ENCODE assay signal across 19 cellular contexts in the genomic region with DNA sequence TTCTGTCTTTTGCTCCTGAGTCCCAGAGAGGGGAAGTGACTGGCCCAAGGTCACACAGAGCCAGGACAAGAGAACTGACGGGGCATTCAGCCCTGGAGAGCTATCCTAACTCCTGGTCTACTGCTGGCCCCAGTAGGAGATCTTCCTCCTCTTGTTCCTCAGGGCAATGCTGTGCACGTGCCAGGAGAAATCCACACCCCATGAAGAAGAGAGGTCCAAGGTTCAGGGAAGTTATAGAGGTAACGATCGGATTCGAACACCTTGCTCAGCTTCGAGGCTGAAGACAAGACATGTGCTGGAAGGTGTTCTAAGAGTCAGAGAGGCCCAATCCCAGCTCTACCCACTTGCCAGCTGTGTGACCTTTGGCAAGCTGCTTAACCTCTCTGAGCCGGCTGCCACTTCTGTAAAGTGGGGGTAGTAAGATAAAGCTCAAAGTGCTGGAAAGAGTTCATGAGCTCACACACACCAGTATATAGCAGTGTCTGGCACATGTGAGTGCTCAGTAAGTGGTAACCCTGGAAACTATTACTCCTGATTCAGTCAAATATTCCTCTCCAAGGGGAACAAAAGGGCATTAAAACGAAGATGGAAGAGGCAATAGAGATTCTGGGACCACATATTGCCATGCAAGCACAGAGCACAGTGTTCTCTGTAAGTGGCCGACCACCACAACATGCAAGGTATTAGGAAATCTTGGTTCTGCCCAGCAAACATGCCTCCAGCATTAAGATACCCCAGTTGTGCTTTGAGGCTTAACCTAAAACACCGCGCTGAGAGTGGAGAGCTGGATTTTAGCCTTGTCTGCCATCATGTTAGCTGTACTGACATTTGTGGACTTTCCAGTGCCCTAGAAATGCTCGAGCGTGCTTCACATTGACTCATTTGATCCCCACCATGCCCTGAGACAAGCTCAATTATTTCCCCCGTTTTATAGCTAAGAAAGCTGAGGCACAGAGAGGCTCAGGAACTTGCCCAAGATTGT. TPM values are rescaled to one million over a fixed set of nuclear protein-coding genes. Genes with fewer than 3 reads are reported as not detected.
DNase-seq lines count a peak whose midpoint lies in the region; ATAC-seq, FAIRE-seq and TF ChIP-seq lines count a peak whose summit lies in the region.
"Had no signal": no experiment of that assay in that cellular context is flagged by ENCODE, and none has a peak within 500 bp of the region (broad histone marks: within the 10 kb centered on the region; RNA-seq: fewer than 3 reads in every experiment).

No MANE protein-coding gene starts in this region.

- H2AK5ac ChIP-seq in mesenchymal stem cell (ENCODE audit: low read length, severe bottlenecking), result no peak overlapping the region

- H2AFZ ChIP-seq in mesenchymal stem cell (ENCODE audit: low read depth, low read length), result no peak overlapping the region

- peaks cover 21 to 49% of the 10 kb centered on the region in 2 experiments for H3K36me3 ChIP-seq in mesenchymal stem cell (ENCODE audit: control insufficient read depth in 1 of 2, insufficient read depth in 2 of 2, low read depth in 1 of 2, low read length in 2 of 2)
- peaks cover 0 to 16% (median 11%) of the 10 kb centered on the region in 4 donors for H3K36me3 ChIP-seq in stomach
- peaks cover 0 to 16% (median 0%) of the 10 kb centered on the region in 3 donors for H3K36me3 ChIP-seq in tibial nerve

- H3K4me3 Mint-ChIP-seq in activated naive CD4-positive, alpha-beta T cell treated with anti-CD3 and anti-CD28 coated beads, Interleukin-2, amount 10 ng/mL, durations not matched to agents 7 days and 5 days, result no peak overlapping the region
- no peak overlapping the region for H3K4me3 Mint-ChIP-seq in activated T-helper 17 cell treated with anti-CD3 and anti-CD28 coated beads, Interleukin-2, amount 50 U/mL, for 72 hours
- H3K4me3 Mint-ChIP-seq: CD8-positive, alpha-beta memory T cell; central memory CD8-positive, alpha-beta T cell; GM23338 had no signal

- no peak for FAIRE-seq in RCC 7860 (lab: Jason Lieb, UNC)

- no peak overlapping the region for H2BK120ac ChIP-seq in mesenchymal stem cell (ENCODE audit: low read depth, low read length)

- H3K36me3 Mint-ChIP-seq in activated naive CD4-positive, alpha-beta T cell treated with anti-CD3 and anti-CD28 coated beads, Interleukin-2, amount 10 ng/mL, durations not matched to agents 7 days and 5 days, result peaks cover 6% of the 10 kb centered on the region
- peaks cover 11% of the 10 kb centered on the region for H3K36me3 Mint-ChIP-seq in activated T-helper 17 cell treated with anti-CD3 and anti-CD28 coated beads, Interleukin-2, amount 50 U/mL, for 72 hours (ENCODE audit: low read depth)

- peaks cover 20% of the 10 kb centered on the region for H3K27me3 Mint-ChIP-seq in activated naive CD4-positive, alpha-beta T cell treated with anti-CD3 and anti-CD28 coated beads, Interleukin-2, amount 10 ng/mL, durations not matched to agents 7 days and 5 days
- no peaks in the 10 kb centered on the region for H3K27me3 Mint-ChIP-seq in activated T-helper 17 cell treated with anti-CD3 and anti-CD28 coated beads, Interleukin-2, amount 50 U/mL, for 72 hours
- H3K27me3 Mint-ChIP-seq: CD8-positive, alpha-beta memory T cell; central memory CD8-positive, alpha-beta T cell had no signal

- TF ChIP-seq EP300 in stomach (IDR thresholded peaks at IDR 0.05), result no peak
- TF ChIP-seq EP300 in tibial nerve (IDR thresholded peaks at IDR 0.05), result no peak

- H3K9me3 Mint-ChIP-seq in activated naive CD4-positive, alpha-beta T cell treated with anti-CD3 and anti-CD28 coated beads, Interleukin-2, amount 10 ng/mL, durations not matched to agents 7 days and 5 days, result no peaks in the 10 kb centered on the region
- no peaks in the 10 kb centered on the region for H3K9me3 Mint-ChIP-seq in activated T-helper 17 cell treated with anti-CD3 and anti-CD28 coated beads, Interleukin-2, amount 50 U/mL, for 72 hours
- H3K9me3 Mint-ChIP-seq: activated T-helper 2 cell treated with anti-CD3 and anti-CD28 coated beads, Interferon-gamma antibody, Interleukin-2, Interleukin-4, amounts not matched to agents 10 μg/mL and 5 μg/mL and 100 μg/mL, durations not matched to agents 14 hours and 24 hours and 36 hours; CD8-positive, alpha-beta memory T cell; central memory CD8-positive, alpha-beta T cell; GM23338 had no signal

- no peak overlapping the region for H2BK15ac ChIP-seq in mesenchymal stem cell (ENCODE audit: low read depth, poor library complexity, severe bottlenecking)

- no peak overlapping the region for H2BK12ac ChIP-seq in mesenchymal stem cell (ENCODE audit: low read length in 2 of 2)

- H3K4me3 ChIP-seq in mesenchymal stem cell (ENCODE audit: insufficient read depth in 1 of 2, low read depth in 1 of 2, low read length in 2 of 2), result no peak overlapping the region
- H3K4me3 ChIP-seq in stomach, result no peak overlapping the region
- no peak overlapping the region for H3K4me3 ChIP-seq in tibial nerve
- H3K4me3 ChIP-seq: GM23338, upper lobe of left lung had no signal

- H3K9me3 ChIP-seq in mesenchymal stem cell (ENCODE audit: control insufficient read depth, low read length) (no peaks in the 10 kb centered on the region), stomach (no peaks in the 10 kb centered on the region), tibial nerve (no peaks in the 10 kb centered on the region)
- H3K9me3 ChIP-seq: psoas muscle, upper lobe of left lung had no signal

- CTCF ChIA-PET in activated naive CD4-positive, alpha-beta T cell treated with anti-CD3 and anti-CD28 coated beads, Interleukin-2, amount 10 ng/mL, durations not matched to agents 7 days and 5 days (lab: Charles Lee), result interaction anchor here (0.7 to 1.0 kb wide), 2 partner anchors 11 to 21 kb away, joined by 3 to 6 read pairs; no protein-coding TSS in a partner anchor

- intact Hi-C loops in stomach (cut with DNase I; ENCODE audit: low total_unique reads), result no loop called here

- peaks cover 17% of the 10 kb centered on the region for H3K79me1 ChIP-seq in mesenchymal stem cell (replicated peaks; ENCODE audit: low read length, poor library complexity, severe bottlenecking)

- no peak overlapping the region for H3K27ac Mint-ChIP-seq in activated naive CD4-positive, alpha-beta T cell treated with anti-CD3 and anti-CD28 coated beads, Interleukin-2, amount 10 ng/mL, durations not matched to agents 7 days and 5 days
- H3K27ac Mint-ChIP-seq in activated T-helper 17 cell treated with anti-CD3 and anti-CD28 coated beads, Interleukin-2, amount 50 U/mL, for 72 hours, result peak overlapping the region; percentile 8
- H3K27ac Mint-ChIP-seq: activated T-helper 2 cell treated with anti-CD3 and anti-CD28 coated beads, Interferon-gamma antibody, Interleukin-2, Interleukin-4, amounts not matched to agents 10 μg/mL and 5 μg/mL and 100 μg/mL, durations not matched to agents 14 hours and 24 hours and 36 hours; GM23338 had no signal

- no peak overlapping the region for H2BK5ac ChIP-seq in mesenchymal stem cell (ENCODE audit: low read depth, low read length, poor library complexity, severe bottlenecking)

- DNase-seq in activated naive CD4-positive, alpha-beta T cell treated with anti-CD3 and anti-CD28 coated beads, Interleukin-2, amount 10 ng/mL, durations not matched to agents 7 days and 5 days, result peak; percentile 13
- DNase-seq in activated naive CD4-positive, alpha-beta T cell treated with anti-CD3 and anti-CD28 coated beads, Interleukin-2, amount 50 U/mL, for 16 hours, result no peak
- DNase-seq in mesenchymal stem cell (no peak), stomach (peak; percentile 20), tibial nerve (ENCODE audit: low spot score in 2 of 2) (no peak), T-helper 9 cell (no peak), RCC 7860 (ENCODE audit: low spot score) (no peak)
- DNase-seq: activated CD8-positive, alpha-beta memory T cell treated with anti-CD3 and anti-CD28 coated beads for 24 hours; amniotic stem cell; effector CD4-positive, alpha-beta T cell; psoas muscle; Right ventricle myocardium superior; stimulated activated CD4-positive, alpha-beta T cell treated with anti-CD3 and anti-CD28 coated beads, Interleukin-12 subunit alpha, Interleukin-12 subunit beta, amount 100 ng/mL, for 4 hours; upper lobe of left lung had no signal

- no peak overlapping the region for H3K27ac ChIP-seq in mesenchymal stem cell (ENCODE audit: low read length, poor library complexity, severe bottlenecking)
- peak overlapping the region in 1 of 5 donors; percentile 60 for H3K27ac ChIP-seq in stomach
- peak overlapping the region in 2 of 4 donors; percentile 71 for H3K27ac ChIP-seq in tibial nerve
- H3K27ac ChIP-seq: psoas muscle, upper lobe of left lung had no signal

- TF ChIP-seq CTCF in stomach (IDR thresholded peaks at IDR 0.05) (no peak), tibial nerve (IDR thresholded peaks at IDR 0.05) (no peak)

- H4K91ac ChIP-seq in mesenchymal stem cell (ENCODE audit: low read length), result no peak overlapping the region

- no peak overlapping the region for H3K14ac ChIP-seq in mesenchymal stem cell (ENCODE audit: low read length in 2 of 2)

- H3K4me1 ChIP-seq in mesenchymal stem cell (ENCODE audit: control insufficient read depth, insufficient read depth, low read depth, low read length) (peaks cover 12% of the 10 kb centered on the region), stomach (peaks cover 0 to 34% (median 16%) of the 10 kb centered on the region in 4 donors), tibial nerve (peaks cover 0 to 25% (median 0%) of the 10 kb centered on the region in 4 donors)
- H3K4me1 ChIP-seq: upper lobe of left lung had no signal

- no peak for TF ChIP-seq POLR2A in stomach (IDR thresholded peaks at IDR 0.05)
- TF ChIP-seq POLR2A in tibial nerve (IDR thresholded peaks at IDR 0.05), result no peak

- H3K23ac ChIP-seq in mesenchymal stem cell (ENCODE audit: low read length in 2 of 2), result no peak overlapping the region

- no peaks in the 10 kb centered on the region for H3K27me3 ChIP-seq in mesenchymal stem cell (ENCODE audit: control insufficient read depth in 1 of 2, insufficient read depth in 1 of 2, low read length in 2 of 2)
- no peaks in the 10 kb centered on the region for H3K27me3 ChIP-seq in stomach
- no peaks in the 10 kb centered on the region for H3K27me3 ChIP-seq in tibial nerve
- H3K27me3 ChIP-seq: upper lobe of left lung had no signal

- peak overlapping the region; percentile 6 for H3K9ac ChIP-seq in mesenchymal stem cell (ENCODE audit: low read length)

- H3K18ac ChIP-seq in mesenchymal stem cell (ENCODE audit: low read depth in 1 of 2, low read length in 2 of 2), result no peak overlapping the region

- H3K4ac ChIP-seq in mesenchymal stem cell (ENCODE audit: low read depth in 1 of 2, low read length in 2 of 2), result no peak overlapping the region

- no peak overlapping the region for H3K4me2 ChIP-seq in mesenchymal stem cell (ENCODE audit: low read length, poor library complexity, severe bottlenecking)
- H3K4me2 ChIP-seq: GM23338 had no signal

- ATAC-seq in activated T-helper 17 cell treated with anti-CD3 and anti-CD28 coated beads, Interleukin-2, amount 50 U/mL, for 72 hours (replicated peaks), result no peak

- H3K4me1 Mint-ChIP-seq in activated naive CD4-positive, alpha-beta T cell treated with anti-CD3 and anti-CD28 coated beads, Interleukin-2, amount 10 ng/mL, durations not matched to agents 7 days and 5 days, result peaks cover 4% of the 10 kb centered on the region
- H3K4me1 Mint-ChIP-seq in activated T-helper 17 cell treated with anti-CD3 and anti-CD28 coated beads, Interleukin-2, amount 50 U/mL, for 72 hours, result no peaks in the 10 kb centered on the region
- H3K4me1 Mint-ChIP-seq: CD8-positive, alpha-beta memory T cell; central memory CD8-positive, alpha-beta T cell had no signal

- WGBS in mesenchymal stem cell, result 96% methylated on average over 14 of the region's 14 CpGs
- WGBS in stomach, 5 donors, result 77 to 83% (median 79%) methylated on average over 13 to 14 of the region's 14 CpGs
- 75 to 78% methylated on average over 14 of the region's 14 CpGs for WGBS in tibial nerve, 2 donors

- no peak overlapping the region for H4K8ac ChIP-seq in mesenchymal stem cell (ENCODE audit: low read length)

RNA-seq across cellular contexts. Expression of gene SERTAD2, which starts 25.6 kb away (rescaled TPM):
- total RNA-seq in activated T-helper 17 cell treated with anti-CD3 and anti-CD28 coated beads, Interleukin-2, amount 50 U/mL, for 72 hours, result 10 to 100 TPM; 11.5 to 30.7 TPM
- polyA plus RNA-seq in mesenchymal stem cell (2013, experiment 1 of 2), result 18.5 TPM
- 16.0 TPM for polyA plus RNA-seq in mesenchymal stem cell (2013, experiment 2 of 2)
- total RNA-seq in stomach (10 to 100 TPM in 2 of 5 donors, 1 to 10 TPM in 3; 2.0 to 11.9 (median 9.3) TPM), tibial nerve (10 to 100 TPM; 15.9 to 18.8 (median 17.4) TPM)
- 1 to 10 TPM; 2.9 to 7.2 (median 5.7) TPM for polyA plus RNA-seq in stomach

Comparison
In these comparisons a context has a peak if more than half of its experiments do, and no peak if none do; other contexts are left out.
1. DNase-seq: peak in activated naive CD4-positive, alpha-beta T cell treated with anti-CD3 and anti-CD28 coated beads, Interleukin-2, amount 10 ng/mL, durations not matched to agents 7 days and 5 days (single experiment) and stomach (single experiment); none in activated naive CD4-positive, alpha-beta T cell treated with anti-CD3 and anti-CD28 coated beads, Interleukin-2, amount 50 U/mL, for 16 hours (single experiment), mesenchymal stem cell (single experiment), tibial nerve (0 of 2), T-helper 9 cell (single experiment) and RCC 7860 (single experiment).